In genomic region chr12:40435251-40435650, GRCh38 we compare ENCODE assay signal across 11 cellular contexts.
"Had no signal": no experiment of that assay in that cellular context is flagged by ENCODE, and none has a peak within 500 bp of the region (broad histone marks: within the 10 kb centered on the region; RNA-seq: fewer than 3 reads in every experiment).

No MANE protein-coding gene starts in this region.

- DNase-seq: GM23248, GOT3, H7, H9, HCEC 1CT, HFFc6 had no signal

- H3K36me3 ChIP-seq: HAP-1 had no signal

- H3K27ac ChIP-seq: GM23248 had no signal

- H3K9ac ChIP-seq: GM23248 had no signal

- H2AFZ ChIP-seq: GM23248, GM23338 had no signal

- ATAC-seq: GM23338, HCT116 had no signal

- H3K4me3 ChIP-seq: GM23248, GM23338, HAP-1 had no signal

- FAIRE-seq: H1, H54 had no signal

- H3K4me2 ChIP-seq: GM23338 had no signal

- H3K4me1 ChIP-seq: HAP-1 had no signal

- H3K9me3 ChIP-seq: HAP-1 had no signal
